Comparison of ENCODE assay signal across 16 cellular contexts in genomic region chr3:89042251-89042650, GRCh38.
"Had no signal": no experiment of that assay in that cellular context is flagged by ENCODE, and none has a peak within 500 bp of the region (broad histone marks: within the 10 kb centered on the region; RNA-seq: fewer than 3 reads in every experiment).

No MANE protein-coding gene starts in this region.

- H3K4me3 ChIP-seq: cardiac muscle cell, hepatocyte, left lung, prostate gland, testis, upper lobe of right lung had no signal

- H3K27me3 ChIP-seq: cardiac muscle cell, hepatocyte, left lung, testis, upper lobe of right lung had no signal

- H3K36me3 Mint-ChIP-seq: activated naive CD8-positive, alpha-beta T cell treated with anti-CD3 and anti-CD28 coated beads, Interleukin-2, amount 10 ng/mL, durations not matched to agents 7 days and 5 days; natural killer cell had no signal

- H3K79me2 ChIP-seq: hepatocyte had no signal

- H3K9me3 Mint-ChIP-seq: activated CD4-positive, alpha-beta T cell treated with anti-CD3 and anti-CD28 coated beads, Interleukin-2, amount 10 ng/mL, durations not matched to agents 24 days and 14 days had no signal

- ATAC-seq: left lung, natural killer cell, right cardiac atrium, upper lobe of right lung had no signal

- DNase-seq: activated CD4-positive, alpha-beta T cell treated with anti-CD3 and anti-CD28 coated beads, Interleukin-2, amount 10 ng/mL, durations not matched to agents 24 days and 14 days; activated CD4-positive, CD25-positive, alpha-beta regulatory T cell; activated CD8-positive, alpha-beta memory T cell treated with anti-CD3 and anti-CD28 coated beads, Interleukin-2, amount 50 U/mL, for 48 hours; activated naive CD8-positive, alpha-beta T cell treated with anti-CD3 and anti-CD28 coated beads, Interleukin-2, amount 10 ng/mL, durations not matched to agents 7 days and 5 days; left lung; natural killer cell; occipital lobe; right cardiac atrium; small intestine; SW 1271; testis; upper lobe of right lung had no signal

- H3K4me2 ChIP-seq: hepatocyte had no signal

- H3K9me3 ChIP-seq: left lung, prostate gland, testis, upper lobe of right lung had no signal

- H3K36me3 ChIP-seq: cardiac muscle cell, left lung, prostate gland, upper lobe of right lung had no signal

- H3K4me1 Mint-ChIP-seq: activated CD4-positive, alpha-beta T cell treated with anti-CD3 and anti-CD28 coated beads, Interleukin-2, amount 10 ng/mL, durations not matched to agents 24 days and 14 days; activated naive CD8-positive, alpha-beta T cell treated with anti-CD3 and anti-CD28 coated beads, Interleukin-2, amount 10 ng/mL, durations not matched to agents 7 days and 5 days; natural killer cell had no signal

- H2AFZ ChIP-seq: hepatocyte had no signal

- H3K27me3 Mint-ChIP-seq: activated CD4-positive, alpha-beta T cell treated with anti-CD3 and anti-CD28 coated beads, Interleukin-2, amount 10 ng/mL, durations not matched to agents 24 days and 14 days; activated naive CD8-positive, alpha-beta T cell treated with anti-CD3 and anti-CD28 coated beads, Interleukin-2, amount 10 ng/mL, durations not matched to agents 7 days and 5 days; stimulated activated naive CD8-positive, alpha-beta T cell treated with anti-CD3 and anti-CD28 coated beads, Interleukin-15, Interleukin-2, amounts not matched to agents 100 ng/mL and 50 ng/mL, for 24 hours had no signal

- H3K4me1 ChIP-seq: left lung, prostate gland, testis, upper lobe of right lung had no signal

- H3K27ac ChIP-seq: cardiac muscle cell, hepatocyte, left lung, prostate gland, testis, upper lobe of right lung had no signal

- H3K27ac Mint-ChIP-seq: activated CD4-positive, alpha-beta T cell treated with anti-CD3 and anti-CD28 coated beads, Interleukin-2, amount 10 ng/mL, durations not matched to agents 24 days and 14 days; activated naive CD8-positive, alpha-beta T cell treated with anti-CD3 and anti-CD28 coated beads, Interleukin-2, amount 10 ng/mL, durations not matched to agents 7 days and 5 days; natural killer cell; stimulated activated naive CD8-positive, alpha-beta T cell treated with anti-CD3 and anti-CD28 coated beads, Interleukin-15, Interleukin-2, amounts not matched to agents 100 ng/mL and 50 ng/mL, for 24 hours had no signal

- H3K4me3 Mint-ChIP-seq: activated CD4-positive, alpha-beta T cell treated with anti-CD3 and anti-CD28 coated beads, Interleukin-2, amount 10 ng/mL, durations not matched to agents 24 days and 14 days; activated naive CD8-positive, alpha-beta T cell treated with anti-CD3 and anti-CD28 coated beads, Interleukin-2, amount 10 ng/mL, durations not matched to agents 7 days and 5 days; natural killer cell; stimulated activated naive CD8-positive, alpha-beta T cell treated with anti-CD3 and anti-CD28 coated beads, Interleukin-15, Interleukin-2, amounts not matched to agents 100 ng/mL and 50 ng/mL, for 24 hours had no signal
